9 cellular contexts compared by ENCODE assay signal in genomic region chr17:82297804-82298537, GRCh38. TPM values are rescaled to one million over a fixed set of nuclear protein-coding genes. Genes with fewer than 3 reads are reported as not detected.
A peak's percentile ranks its signal among the peaks of the same experiment; 100 is the strongest.
DNase-seq lines count a peak whose midpoint lies in the region; ATAC-seq and FAIRE-seq lines count a peak whose summit lies in the region.
"Had no signal": no experiment of that assay in that cellular context is flagged by ENCODE, and none has a peak within 500 bp of the region (broad histone marks: within the 10 kb centered on the region; RNA-seq: fewer than 3 reads in every experiment).

No MANE protein-coding gene starts in this region.

- H3K27ac ChIP-seq in neuronal stem cell (replicated peaks; ENCODE audit: low read length) (no peak overlapping the region), stomach smooth muscle (ENCODE audit: low read length) (peak overlapping the region; percentile 93)

- peak overlapping the region; percentile 9 for H4K8ac ChIP-seq in neuronal stem cell (ENCODE audit: low read depth, low read length)

- ATAC-seq in HG03159 (IDR thresholded peaks at IDR 0.05; ENCODE audit: unreplicated experiment), result peak; percentile 56

- H3K4me3 ChIP-seq in neuronal stem cell (ENCODE audit: low read length in 2 of 2) (no peak overlapping the region), stomach smooth muscle (ENCODE audit: low read length in 2 of 2) (peak overlapping the region; percentile 63 to 78)

- peak overlapping the region; percentile 52 for H2BK12ac ChIP-seq in neuronal stem cell (ENCODE audit: low read length)

- H3K9me3 ChIP-seq in neuronal stem cell (replicated peaks in 1 of 2; ENCODE audit: control insufficient read depth in 2 of 2, insufficient read depth in 1 of 2, low read depth in 1 of 2, low read length in 2 of 2), result no peaks in the 10 kb centered on the region
- H3K9me3 ChIP-seq in stomach smooth muscle (ENCODE audit: control insufficient read depth in 2 of 2, low read length in 2 of 2), result no peaks in the 10 kb centered on the region

- peak overlapping the region; percentile 78 for H3K14ac ChIP-seq in neuronal stem cell (ENCODE audit: low read length)

- peak overlapping the region; percentile 73 for H3K18ac ChIP-seq in neuronal stem cell (ENCODE audit: low read length)

- no CpG with 5 or more reads among the region's 36 CpGs for WGBS in neuronal stem cell (ENCODE audit: extremely low coverage in 2 of 2, insufficient read length in 2 of 2, insufficient replicate concordance in 1 of 2), 2 donors

- H2AK5ac ChIP-seq in neuronal stem cell (ENCODE audit: low read depth, low read length), result peak overlapping the region; percentile 93

- peaks cover 0 to 7% (median 2%) of the 10 kb centered on the region in 3 experiments for H3K27me3 ChIP-seq in neuronal stem cell (ENCODE audit: control insufficient read depth in 3 of 3, insufficient read depth in 3 of 3, low read depth in 1 of 3, low read length in 3 of 3)
- no peaks in the 10 kb centered on the region for H3K27me3 ChIP-seq in stomach smooth muscle (ENCODE audit: control insufficient read depth in 1 of 2, insufficient read depth in 2 of 2, low read length in 2 of 2)

- peak; percentile 54 for FAIRE-seq in RCC 7860 (lab: Jason Lieb, UNC)
- FAIRE-seq: G401.6 had no signal

- H3K79me1 ChIP-seq in neuronal stem cell (ENCODE audit: low read depth, low read length), result no peaks in the 10 kb centered on the region

- H2BK15ac ChIP-seq in neuronal stem cell (ENCODE audit: low read length), result peak overlapping the region; percentile 95

- H3K9ac ChIP-seq in neuronal stem cell (ENCODE audit: low read depth, low read length, poor library complexity) (peak overlapping the region; percentile 56), stomach smooth muscle (ENCODE audit: low read length in 2 of 2) (peak overlapping the region; percentile 87 to 89)

- H2BK5ac ChIP-seq in neuronal stem cell (ENCODE audit: low read length), result peak overlapping the region; percentile 63

- H3K4ac ChIP-seq in neuronal stem cell (ENCODE audit: low read length), result no peak overlapping the region

- H4K91ac ChIP-seq in neuronal stem cell (ENCODE audit: low read depth, low read length, poor library complexity), result peak overlapping the region; percentile 90

- H3K36me3 ChIP-seq in neuronal stem cell (replicated peaks in 1 of 2; ENCODE audit: control insufficient read depth in 2 of 2, insufficient read depth in 2 of 2, low read length in 2 of 2) (no peaks in the 10 kb centered on the region), stomach smooth muscle (ENCODE audit: control insufficient read depth in 2 of 2, insufficient read depth in 2 of 2, low read length in 2 of 2) (no peaks in the 10 kb centered on the region)

- H3K4me2 ChIP-seq in neuronal stem cell (ENCODE audit: insufficient read depth, low read length, poor library complexity, severe bottlenecking), result peak overlapping the region; percentile 15

- peak; percentile 71 to 83 for DNase-seq in NCI-H2081 (lab: John Stamatoyannopoulos, UW)
- DNase-seq in NCI-H2081 treated with DMSO at 0.1 percent for 48 hours (lab: John Stamatoyannopoulos, UW), result no peak
- DNase-seq in RCC 7860 (ENCODE audit: low spot score), result peak; percentile 92
- peak; percentile 87 for DNase-seq in activated T-helper 1 cell treated with Interleukin-2 at 50 U/mL for 16 hours (ENCODE audit: low read depth)
- DNase-seq in fibroblast of gingiva (ENCODE audit: low read depth), result peak; percentile 96
- DNase-seq in neuronal stem cell (ENCODE audit: low spot score), result no peak

- peak overlapping the region; percentile 90 for H3K23ac ChIP-seq in neuronal stem cell (ENCODE audit: low read depth, low read length, poor library complexity)

- H3K4me1 ChIP-seq in neuronal stem cell (ENCODE audit: control insufficient read depth in 2 of 2, insufficient read depth in 1 of 2, low read depth in 1 of 2, low read length in 2 of 2), result peaks cover 5 to 9% of the 10 kb centered on the region in 2 donors
- peaks cover 35% of the 10 kb centered on the region for H3K4me1 ChIP-seq in stomach smooth muscle (ENCODE audit: control insufficient read depth, insufficient read depth, low read length)

- no peak overlapping the region for H2BK120ac ChIP-seq in neuronal stem cell (ENCODE audit: low read depth, low read length)

- no peak overlapping the region for H2AFZ ChIP-seq in neuronal stem cell (ENCODE audit: low read length)

RNA-seq across cellular contexts. Expression of gene CD7, which starts 19.4 kb away (rescaled TPM):
- polyA plus RNA-seq in neuronal stem cell (2013, experiment 1 of 2), result 1.5 TPM
- polyA plus RNA-seq in neuronal stem cell (2013, experiment 2 of 2), result 1.5 TPM

RNA-seq across cellular contexts. Expression of gene CSNK1D, which starts 24.5 kb away (rescaled TPM):
- 70.3 TPM for polyA plus RNA-seq in neuronal stem cell (2013, experiment 1 of 2)
- 72.1 TPM for polyA plus RNA-seq in neuronal stem cell (2013, experiment 2 of 2)

RNA-seq across cellular contexts. Expression of gene SECTM1, which starts 35.6 kb away (rescaled TPM):
- 0.39 TPM for polyA plus RNA-seq in neuronal stem cell (2013, experiment 1 of 2)
- 0.65 TPM for polyA plus RNA-seq in neuronal stem cell (2013, experiment 2 of 2)

Comparison
In these comparisons a context has a peak if more than half of its experiments do, and no peak if none do; other contexts are left out.
1. DNase-seq: peak in NCI-H2081 (2 of 2), RCC 7860 (single experiment), activated T-helper 1 cell treated with Interleukin-2 at 50 U/mL for 16 hours (single experiment) and fibroblast of gingiva (single experiment); none in NCI-H2081 treated with DMSO at 0.1 percent for 48 hours (single experiment) and neuronal stem cell (single experiment).
2. H3K4me3 ChIP-seq: peak in stomach smooth muscle (2 of 2); none in neuronal stem cell (0 of 2).